ENCODE assay signal across 28 cellular contexts in the genomic region with DNA sequence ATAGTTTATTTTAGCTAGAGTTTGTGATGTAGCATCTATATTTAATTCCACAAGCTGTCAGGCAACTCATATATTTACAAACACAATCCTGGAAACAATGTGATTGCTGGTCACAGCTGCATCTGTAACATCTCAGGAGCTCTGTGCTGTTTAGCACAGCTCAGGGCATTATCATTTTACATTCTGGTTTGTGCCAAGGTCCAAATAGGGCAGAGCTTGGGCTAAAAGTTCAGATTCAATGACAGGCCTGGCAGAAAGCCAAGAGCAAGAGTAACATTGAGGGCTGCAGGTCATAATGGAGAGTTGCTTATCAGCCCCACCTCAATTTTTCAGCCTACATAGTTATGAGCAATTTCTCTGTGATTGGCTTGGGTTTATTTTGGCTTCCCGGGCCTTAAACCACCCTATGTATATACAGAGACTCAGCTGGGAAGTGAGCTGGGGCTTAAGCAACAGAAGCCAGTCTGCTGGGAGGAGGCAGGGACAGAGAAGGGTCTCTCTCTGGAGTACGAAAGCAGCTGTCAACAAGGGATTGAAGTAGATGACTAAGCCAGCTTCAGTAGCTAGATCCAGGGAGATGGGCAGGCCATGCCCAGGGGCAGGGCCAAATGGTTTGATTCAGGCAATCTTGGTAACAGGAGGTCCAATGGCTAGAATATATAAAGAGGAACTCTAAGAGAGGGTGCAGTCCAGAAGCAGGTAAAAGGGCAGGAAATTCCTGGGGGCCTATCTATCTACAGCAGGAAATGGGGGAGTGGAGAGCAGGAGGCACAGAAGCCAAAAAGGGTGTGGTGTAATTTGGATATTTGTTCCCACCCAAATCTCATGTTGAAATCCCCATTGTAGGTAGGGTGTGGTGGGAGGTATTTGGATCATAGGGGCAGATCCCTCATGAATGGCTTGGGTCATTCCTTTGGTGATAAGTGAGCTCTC. TPM values are rescaled to one million over a fixed set of nuclear protein-coding genes. Genes with fewer than 3 reads are reported as not detected.
DNase-seq lines count a peak whose midpoint lies in the region; ATAC-seq, FAIRE-seq and TF ChIP-seq lines count a peak whose summit lies in the region.
"Had no signal": no experiment of that assay in that cellular context is flagged by ENCODE, and none has a peak within 500 bp of the region (broad histone marks: within the 10 kb centered on the region; RNA-seq: fewer than 3 reads in every experiment).

No MANE protein-coding gene starts in this region.

- H3K9me3 ChIP-seq in liver (ENCODE audit: control insufficient read depth in 4 of 4, low read length in 3 of 4) (no peaks in the 10 kb centered on the region), HepG2 (ENCODE audit: low read length) (peaks cover 21% of the 10 kb centered on the region), suprapubic skin (no peaks in the 10 kb centered on the region)

- no peak for ATAC-seq in HepG2
- ATAC-seq in left colon: peak; percentile 76
- ATAC-seq: activated CD8-positive, alpha-beta memory T cell treated with anti-CD3 and anti-CD28 coated beads, Interleukin-2, amount 10 ng/mL, durations not matched to agents 7 days and 5 days had no signal

- WGBS in liver: 84% methylated on average over 2 of the region's 2 CpGs
- 6% methylated on average over 2 of the region's 2 CpGs for WGBS in HepG2 (ENCODE audit: low lambda C conversion rate)
- WGBS in suprapubic skin: 75% methylated on average over 2 of the region's 2 CpGs

- TF ChIP-seq CTCF in liver (IDR thresholded peaks at IDR 0.05; ENCODE audit: low read depth, low read length, missing input control) (no peak), HepG2 (CRISPR knock-in tag; IDR thresholded peaks at IDR 0.05) (no peak), type B pancreatic cell (conservative IDR thresholded peaks at IDR 0.05) (no peak), suprapubic skin (IDR thresholded peaks at IDR 0.05) (no peak)

- no peaks in the 10 kb centered on the region for H3K36me3 Mint-ChIP-seq in type B pancreatic cell
- H3K36me3 Mint-ChIP-seq: activated CD8-positive, alpha-beta memory T cell treated with anti-CD3 and anti-CD28 coated beads, Interleukin-2, amount 10 ng/mL, durations not matched to agents 7 days and 5 days; activated naive CD8-positive, alpha-beta T cell; mesothelial cell of epicardium had no signal

- intact Hi-C loops in HepG2 (cut with micrococcal nuclease; ENCODE audit: unreplicated experiment) (no loop called here), left colon (cut with DNase I, micrococcal nuclease) (no loop called here)

- no peaks in the 10 kb centered on the region for H3K27me3 Mint-ChIP-seq in type B pancreatic cell
- H3K27me3 Mint-ChIP-seq: activated CD8-positive, alpha-beta memory T cell treated with anti-CD3 and anti-CD28 coated beads, Interleukin-2, amount 10 ng/mL, durations not matched to agents 7 days and 5 days; activated naive CD8-positive, alpha-beta T cell; CD4-positive, alpha-beta T cell; stimulated activated naive CD8-positive, alpha-beta T cell treated with anti-CD3 and anti-CD28 coated beads, Interleukin-15, Interleukin-2, amounts not matched to agents 100 ng/mL and 50 ng/mL, for 24 hours had no signal

- in situ Hi-C loops in HepG2 (cut with HindIII; ENCODE audit: extremely low pct_ligation_motif_present, low pct_unique_long_range_greater_than_20kb): no loop called here

- no peak overlapping the region for H3K4me2 ChIP-seq in HepG2 (ENCODE audit: low read depth, low read length)
- H3K4me2 ChIP-seq: KMS-11 had no signal

- TF ChIP-seq EP300 in HepG2 (IDR thresholded peaks at IDR 0.05; ENCODE audit: low read depth in 2 of 2, low read length in 2 of 2): no peak
- TF ChIP-seq EP300 in HepG2 (CRISPR knock-in tag; IDR thresholded peaks at IDR 0.05; ENCODE audit: borderline replicate concordance): no peak
- TF ChIP-seq EP300 in suprapubic skin (IDR thresholded peaks at IDR 0.05): no peak

- no peak for DNase-seq in HepG2 (ENCODE audit: low spot score)
- peak; percentile 58 for DNase-seq in SW480 (ENCODE audit: low spot score)
- peak in 1 of 2 donors; percentile 8 for DNase-seq in left colon
- DNase-seq in type B pancreatic cell (ENCODE audit: extremely low spot score, unreplicated experiment): no peak
- DNase-seq in hypothalamus (lab: John Stamatoyannopoulos, UW): no peak
- no peak for DNase-seq in NOMO-1 (lab: John Stamatoyannopoulos, UW; ENCODE audit: unreplicated experiment in 2 of 2)
- DNase-seq in suprapubic skin (ENCODE audit: low spot score in 2 of 2): no peak
- DNase-seq: activated CD4-positive, alpha-beta T cell treated with anti-CD3 and anti-CD28 coated beads for 48 hours; activated CD8-positive, alpha-beta memory T cell treated with anti-CD3 and anti-CD28 coated beads, Interleukin-2, amount 10 ng/mL, durations not matched to agents 7 days and 5 days; CD4-positive, alpha-beta T cell; foreskin fibroblast; NCI-H1048; NCI-H2029 treated with DMSO at 0.1 percent for 48 hours; NCI-H446 treated with DMSO at 0.1 percent for 48 hours; spleen; stimulated activated CD4-positive, alpha-beta T cell treated with anti-CD3 and anti-CD28 coated beads, Interleukin-4, amount 100 ng/mL, for 24 hours had no signal

- TF ChIP-seq POLR2A in HepG2 (IDR thresholded peaks at IDR 0.05; ENCODE audit: insufficient read depth in 1 of 2, low read depth in 2 of 2, low read length in 2 of 2) (no peak), suprapubic skin (IDR thresholded peaks at IDR 0.05) (no peak)

- no peaks in the 10 kb centered on the region for H3K9me3 Mint-ChIP-seq in type B pancreatic cell

- CTCF ChIA-PET in HepG2 (lab: Yijun Ruan, JAX; ENCODE audit: low intra/inter-chr PET ratio, low total read pairs): no interaction called here

- no TSS peak for BruUV-seq in HepG2 (replicated peaks; lab: Mats Ljungman, UMichigan)

- H3K36me3 ChIP-seq in liver (ENCODE audit: control insufficient read depth in 4 of 4, insufficient read depth in 3 of 4, low read depth in 1 of 4, low read length in 3 of 4): no peaks in the 10 kb centered on the region
- no peaks in the 10 kb centered on the region for H3K36me3 ChIP-seq in HepG2 (replicated peaks in 1 of 2; ENCODE audit: control insufficient read depth in 1 of 2, insufficient read depth in 2 of 2, low read length in 2 of 2)
- H3K36me3 ChIP-seq in suprapubic skin: no peaks in the 10 kb centered on the region
- H3K36me3 ChIP-seq: spleen had no signal

- no peak for FAIRE-seq in HepG2 (lab: Jason Lieb, UNC)
- FAIRE-seq: endometrium, GM12892, H1 had no signal

- H3K9ac ChIP-seq in liver (ENCODE audit: low read depth in 1 of 2, low read length in 2 of 2) (no peak overlapping the region), HepG2 (ENCODE audit: insufficient read depth, low read depth, low read length) (no peak overlapping the region)
- H3K9ac ChIP-seq: KMS-11 had no signal

- H3K4me3 Mint-ChIP-seq in type B pancreatic cell: no peak overlapping the region
- H3K4me3 Mint-ChIP-seq: activated CD8-positive, alpha-beta memory T cell treated with anti-CD3 and anti-CD28 coated beads, Interleukin-2, amount 10 ng/mL, durations not matched to agents 7 days and 5 days; activated naive CD8-positive, alpha-beta T cell; CD4-positive, alpha-beta T cell; mesothelial cell of epicardium; neural crest cell; stimulated activated naive CD8-positive, alpha-beta T cell treated with anti-CD3 and anti-CD28 coated beads, Interleukin-15, Interleukin-2, amounts not matched to agents 100 ng/mL and 50 ng/mL, for 24 hours had no signal

- peak overlapping the region; percentile 66 for H3K27ac Mint-ChIP-seq in type B pancreatic cell
- H3K27ac Mint-ChIP-seq: activated CD8-positive, alpha-beta memory T cell treated with anti-CD3 and anti-CD28 coated beads, Interleukin-2, amount 10 ng/mL, durations not matched to agents 7 days and 5 days; activated naive CD8-positive, alpha-beta T cell; CD4-positive, alpha-beta T cell; mesothelial cell of epicardium; stimulated activated naive CD8-positive, alpha-beta T cell treated with anti-CD3 and anti-CD28 coated beads, Interleukin-15, Interleukin-2, amounts not matched to agents 100 ng/mL and 50 ng/mL, for 24 hours had no signal

- no peak overlapping the region for H2AFZ ChIP-seq in HepG2 (ENCODE audit: low read length)

- H3K4me1 ChIP-seq in liver (ENCODE audit: control insufficient read depth in 4 of 4, insufficient read depth in 4 of 4, low read length in 3 of 4) (no peaks in the 10 kb centered on the region), HepG2 (ENCODE audit: insufficient read depth, low read length) (no peaks in the 10 kb centered on the region), suprapubic skin (no peaks in the 10 kb centered on the region)
- H3K4me1 ChIP-seq: spleen had no signal

- H4K20me1 ChIP-seq in HepG2 (ENCODE audit: insufficient read depth, low read length): no peaks in the 10 kb centered on the region

- TF ChIP-seq RAD21 in liver (IDR thresholded peaks at IDR 0.05) (no peak), HepG2 (CRISPR knock-in tag; IDR thresholded peaks at IDR 0.05) (no peak)

- H3K27ac ChIP-seq in liver (ENCODE audit: low read depth in 1 of 2, low read length in 2 of 2) (no peak overlapping the region), HepG2 (ENCODE audit: extremely low read length, insufficient read depth, low read length) (no peak overlapping the region), suprapubic skin (no peak overlapping the region)
- H3K27ac ChIP-seq: coronary artery, KMS-11, spleen had no signal

- no peaks in the 10 kb centered on the region for H3K79me2 ChIP-seq in HepG2 (ENCODE audit: insufficient read depth, low read length)

- H3K4me1 Mint-ChIP-seq in type B pancreatic cell (ENCODE audit: unreplicated experiment): peaks cover 20% of the 10 kb centered on the region
- H3K4me1 Mint-ChIP-seq: activated CD8-positive, alpha-beta memory T cell treated with anti-CD3 and anti-CD28 coated beads, Interleukin-2, amount 10 ng/mL, durations not matched to agents 7 days and 5 days; mesothelial cell of epicardium; neural crest cell had no signal

- POLR2A ChIA-PET in HepG2 (lab: Yijun Ruan, JAX): no interaction called here

- H3K4me3 ChIP-seq in liver (ENCODE audit: low read depth in 1 of 3, low read length in 3 of 3): no peak overlapping the region
- no peak overlapping the region for H3K4me3 ChIP-seq in HepG2 (replicated peaks in 1 of 3; ENCODE audit: insufficient read depth in 1 of 3, low read depth in 2 of 3, low read length in 3 of 3)
- H3K4me3 ChIP-seq in suprapubic skin: no peak overlapping the region
- H3K4me3 ChIP-seq: coronary artery, spleen had no signal

- H3K27me3 ChIP-seq in liver (ENCODE audit: control insufficient read depth in 4 of 4, insufficient read depth in 4 of 4, low read length in 3 of 4) (no peaks in the 10 kb centered on the region), HepG2 (ENCODE audit: control insufficient read depth in 1 of 2, insufficient read depth in 2 of 2, low read length in 2 of 2) (no peaks in the 10 kb centered on the region), suprapubic skin (no peaks in the 10 kb centered on the region)
- H3K27me3 ChIP-seq: spleen had no signal

RNA-seq across cellular contexts. Expression of gene BRINP2, which starts 49.0 kb away (rescaled TPM):
- total RNA-seq in liver (under 1 TPM; 0.05 to 0.75 TPM), HepG2 (2016; rRNA removed; fragmentation: Illumina TruSeq; extraction: Trizol) (0.07 and 0.20 TPM in 2 replicates), left colon (under 1 TPM; 0.12 to 0.14 TPM), type B pancreatic cell (ENCODE audit: low replicate concordance) (22.7 and 23.7 TPM in 2 replicates), suprapubic skin (under 1 TPM in 2 of 4 donors, not detected in 2; 0.30 to 0.39 TPM)
- polyA plus RNA-seq in liver (under 1 TPM; 0.10 to 0.61 TPM), HepG2 (2011; rRNA removed) (0.08 and 0.17 TPM in 2 replicates)
- total RNA-seq in HepG2 (2016; cell fraction: cytosol; rRNA removed; fragmentation: Illumina TruSeq; extraction: Trizol; ENCODE audit: low read depth): not detected in 2 replicates
- 0.13 and 0.62 TPM in 2 replicates for total RNA-seq in HepG2 (2016; cell fraction: insoluble cytoplasmic fraction; rRNA removed; fragmentation: Illumina TruSeq; extraction: Trizol)
- 0.28 TPM in 1 of 2 replicates, not detected in the other for total RNA-seq in HepG2 (2016; cell fraction: membrane; rRNA removed; fragmentation: Illumina TruSeq; extraction: Trizol)
- 0.62 and 1.7 TPM in 2 replicates for total RNA-seq in HepG2 (2016; cell fraction: nucleus; rRNA removed; fragmentation: Illumina TruSeq; extraction: Trizol)
- 0.04 and 0.10 TPM in 2 replicates for polyA plus RNA-seq in HepG2 (2011; cell fraction: cytosol; rRNA removed)
- polyA plus RNA-seq in HepG2 (2011; cell fraction: nucleus; rRNA removed): 0.06 and 0.52 TPM in 2 replicates
- polyA plus RNA-seq in HepG2 (2012): not detected in 2 replicates
- not detected in 2 replicates for polyA plus RNA-seq in HepG2 (2016; cell fraction: cytosol; fragmentation: Illumina TruSeq; extraction: Trizol; ENCODE audit: low read depth)
- 0.12 TPM in 1 of 2 replicates, not detected in the other for polyA plus RNA-seq in HepG2 (2016; cell fraction: insoluble cytoplasmic fraction; fragmentation: Illumina TruSeq; extraction: Trizol; ENCODE audit: low read depth)
- polyA plus RNA-seq in HepG2 (2016; cell fraction: membrane; fragmentation: Illumina TruSeq; extraction: Trizol; ENCODE audit: low read depth): 0.05 TPM in 1 of 2 replicates, not detected in the other
- 0.24 TPM in 1 of 2 replicates, not detected in the other for polyA plus RNA-seq in HepG2 (2016; cell fraction: nucleus; fragmentation: Illumina TruSeq; extraction: Trizol; ENCODE audit: insufficient read depth, low read depth)
- 0.30 TPM in 1 of 2 replicates, not detected in the other for polyA minus RNA-seq in HepG2 (2011; rRNA and poly(A)+ RNA removed; ENCODE audit: low replicate concordance)
- polyA minus RNA-seq in HepG2 (2011; cell fraction: cytosol; rRNA and poly(A)+ RNA removed): not detected in 2 replicates
- polyA minus RNA-seq in HepG2 (2011; cell fraction: nucleus; rRNA and poly(A)+ RNA removed): not detected in 2 replicates
- total RNA-seq: activated CD8-positive, alpha-beta memory T cell treated with anti-CD3 and anti-CD28 coated beads, Interleukin-2, amount 10 ng/mL, durations not matched to agents 7 days and 5 days; CD4-positive, alpha-beta T cell; kidney epithelial cell; pulmonary artery endothelial cell had no signal

RNA-seq across cellular contexts. Expression of gene ASTN1, which starts 55.2 kb away (rescaled TPM):
- total RNA-seq in liver: under 1 TPM; 0.25 to 0.28 TPM
- polyA plus RNA-seq in liver: under 1 TPM; 0.10 TPM
- not detected in 2 replicates for total RNA-seq in HepG2 (2016; rRNA removed; fragmentation: Illumina TruSeq; extraction: Trizol)
- not detected in 2 replicates for total RNA-seq in HepG2 (2016; cell fraction: cytosol; rRNA removed; fragmentation: Illumina TruSeq; extraction: Trizol; ENCODE audit: low read depth)
- total RNA-seq in HepG2 (2016; cell fraction: insoluble cytoplasmic fraction; rRNA removed; fragmentation: Illumina TruSeq; extraction: Trizol): not detected in 2 replicates
- total RNA-seq in HepG2 (2016; cell fraction: membrane; rRNA removed; fragmentation: Illumina TruSeq; extraction: Trizol): not detected in 2 replicates
- not detected in 2 replicates for total RNA-seq in HepG2 (2016; cell fraction: nucleus; rRNA removed; fragmentation: Illumina TruSeq; extraction: Trizol)
- not detected in 2 replicates for polyA plus RNA-seq in HepG2 (2011; rRNA removed)
- polyA plus RNA-seq in HepG2 (2011; cell fraction: cytosol; rRNA removed): not detected in 2 replicates
- not detected in 2 replicates for polyA plus RNA-seq in HepG2 (2011; cell fraction: nucleus; rRNA removed)
- polyA plus RNA-seq in HepG2 (2012): not detected in 2 replicates
- not detected in 2 replicates for polyA plus RNA-seq in HepG2 (2016; cell fraction: cytosol; fragmentation: Illumina TruSeq; extraction: Trizol; ENCODE audit: low read depth)
- not detected in 2 replicates for polyA plus RNA-seq in HepG2 (2016; cell fraction: insoluble cytoplasmic fraction; fragmentation: Illumina TruSeq; extraction: Trizol; ENCODE audit: low read depth)
- not detected in 2 replicates for polyA plus RNA-seq in HepG2 (2016; cell fraction: membrane; fragmentation: Illumina TruSeq; extraction: Trizol; ENCODE audit: low read depth)
- polyA plus RNA-seq in HepG2 (2016; cell fraction: nucleus; fragmentation: Illumina TruSeq; extraction: Trizol; ENCODE audit: insufficient read depth, low read depth): not detected in 2 replicates
- polyA minus RNA-seq in HepG2 (2011; rRNA and poly(A)+ RNA removed; ENCODE audit: low replicate concordance): not detected in 2 replicates
- polyA minus RNA-seq in HepG2 (2011; cell fraction: cytosol; rRNA and poly(A)+ RNA removed): not detected in 2 replicates
- not detected in 2 replicates for polyA minus RNA-seq in HepG2 (2011; cell fraction: nucleus; rRNA and poly(A)+ RNA removed)
- total RNA-seq in left colon: under 1 TPM; 0.06 to 0.39 TPM
- total RNA-seq in type B pancreatic cell (ENCODE audit: low replicate concordance): 1.8 and 24.9 TPM in 2 replicates
- under 1 TPM in 1 of 4 donors, not detected in 3; 0.18 TPM for total RNA-seq in suprapubic skin
- total RNA-seq: activated CD8-positive, alpha-beta memory T cell treated with anti-CD3 and anti-CD28 coated beads, Interleukin-2, amount 10 ng/mL, durations not matched to agents 7 days and 5 days; CD4-positive, alpha-beta T cell had no signal
